In genomic region chr3:2212211-2212610, GRCh38 we compare ENCODE assay signal across 15 cellular contexts.
A peak's percentile ranks its signal among the peaks of the same experiment; 100 is the strongest.
DNase-seq lines count a peak whose midpoint lies in the region; TF ChIP-seq lines count a peak whose summit lies in the region.
"Had no signal": no experiment of that assay in that cellular context is flagged by ENCODE, and none has a peak within 500 bp of the region (broad histone marks: within the 10 kb centered on the region; RNA-seq: fewer than 3 reads in every experiment).

No MANE protein-coding gene starts in this region.

- no peak overlapping the region for H3K4me3 Mint-ChIP-seq in activated T-cell treated with anti-CD3 and anti-CD28 coated beads, Interleukin-2, amount 50 U/mL, for 24 hours
- H3K4me3 Mint-ChIP-seq: CD4-positive, alpha-beta T cell; CD8-positive, alpha-beta T cell had no signal

- DNase-seq in Caki2 (ENCODE audit: low read depth) (peak; percentile 10), epithelial cell of proximal tubule (ENCODE audit: low read depth) (peak; percentile 4), renal cortical epithelial cell (ENCODE audit: low read depth) (peak; percentile 4), glomerular visceral epithelial cell (ENCODE audit: extremely low spot score) (no peak)
- no peak for DNase-seq in activated T-cell treated with anti-CD3 and anti-CD28 coated beads, Interleukin-2, amount 50 U/mL, for 24 hours
- DNase-seq in activated T-cell treated with anti-CD3 and anti-CD28 coated beads, Interleukin-2, amount 50 U/mL, for 1 hour, result no peak
- DNase-seq: 8988T; ACHN; BE2C; Caco-2; CD4-positive, alpha-beta T cell; CD8-positive, alpha-beta T cell; DMS79 treated with DMSO at 0.1 percent for 48 hours; GF-D8 had no signal

- no peaks in the 10 kb centered on the region for H3K27me3 Mint-ChIP-seq in activated T-cell treated with anti-CD3 and anti-CD28 coated beads, Interleukin-2, amount 50 U/mL, for 24 hours
- H3K27me3 Mint-ChIP-seq: CD4-positive, alpha-beta T cell had no signal

- no peak overlapping the region for H3K4me3 ChIP-seq in epithelial cell of proximal tubule (ENCODE audit: low read depth, low read length)
- H3K4me3 ChIP-seq: BLaER1 treated with 17β-estradiol and CSF1 and Interleukin-3, amounts not matched to agents 10 nM and 100 nM had no signal

- peaks cover 3% of the 10 kb centered on the region for H3K9me3 Mint-ChIP-seq in activated T-cell treated with anti-CD3 and anti-CD28 coated beads, Interleukin-2, amount 50 U/mL, for 24 hours
- H3K9me3 Mint-ChIP-seq: CD4-positive, alpha-beta T cell had no signal

- no peaks in the 10 kb centered on the region for H3K36me3 Mint-ChIP-seq in activated T-cell treated with anti-CD3 and anti-CD28 coated beads, Interleukin-2, amount 50 U/mL, for 24 hours (ENCODE audit: low read depth)
- H3K36me3 Mint-ChIP-seq: CD8-positive, alpha-beta T cell had no signal

- H3K4me1 Mint-ChIP-seq in activated T-cell treated with anti-CD3 and anti-CD28 coated beads, Interleukin-2, amount 50 U/mL, for 24 hours (ENCODE audit: low read depth), result no peaks in the 10 kb centered on the region

- H3K27ac Mint-ChIP-seq in activated T-cell treated with anti-CD3 and anti-CD28 coated beads, Interleukin-2, amount 50 U/mL, for 24 hours, result no peak overlapping the region
- H3K27ac Mint-ChIP-seq: CD4-positive, alpha-beta T cell; CD8-positive, alpha-beta T cell had no signal

- in situ Hi-C loops in Caki2 (cut with HindIII; ENCODE audit: low pct_unique_long_range_greater_than_20kb, low sequenced_read_pairs), result no loop called here

- no peak for TF ChIP-seq CTCF in epithelial cell of proximal tubule (conservative IDR thresholded peaks at IDR 0.05; ENCODE audit: low read depth, low read length)

Comparison
In these comparisons a context has a peak if more than half of its experiments do, and no peak if none do; other contexts are left out.
1. DNase-seq: peak in Caki2 (single experiment), epithelial cell of proximal tubule (single experiment) and renal cortical epithelial cell (single experiment); none in glomerular visceral epithelial cell (single experiment), activated T-cell treated with anti-CD3 and anti-CD28 coated beads, Interleukin-2, amount 50 U/mL, for 24 hours (single experiment) and activated T-cell treated with anti-CD3 and anti-CD28 coated beads, Interleukin-2, amount 50 U/mL, for 1 hour (single experiment).